ENCODE assay signal across 27 cellular contexts in the genomic region with DNA sequence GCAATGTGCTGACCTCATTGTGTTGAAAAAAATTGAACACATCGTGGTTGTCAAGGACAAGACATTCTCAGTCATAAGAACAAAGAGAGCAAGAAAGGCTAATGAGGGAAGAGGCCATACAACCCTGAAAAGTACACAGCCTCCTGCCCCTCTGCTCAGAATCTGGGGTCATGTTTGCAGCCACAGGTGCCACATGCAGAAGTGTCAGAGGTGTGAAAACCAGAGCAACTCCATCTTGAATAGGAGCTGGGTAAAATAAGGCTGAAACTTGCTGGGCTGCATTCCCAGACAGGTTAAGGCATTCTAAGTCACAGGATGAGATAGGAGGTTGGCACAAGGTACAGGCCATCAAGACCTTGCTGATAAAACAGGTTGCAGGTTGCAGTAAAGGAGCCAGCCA.
A peak's percentile ranks its signal among the peaks of the same experiment; 100 is the strongest.
DNase-seq lines count a peak whose midpoint lies in the region; TF ChIP-seq lines count a peak whose summit lies in the region.
"Had no signal": no experiment of that assay in that cellular context is flagged by ENCODE, and none has a peak within 500 bp of the region (broad histone marks: within the 10 kb centered on the region; RNA-seq: fewer than 3 reads in every experiment).

No MANE protein-coding gene starts in this region.

- H3K56ac ChIP-seq in mesendoderm (ENCODE audit: low read length): peak overlapping the region; percentile 27

- CTCF ChIA-PET in MCF 10A (lab: Yijun Ruan, JAX): interaction anchor here (1.0 to 41.1 kb wide), 8 partner anchors 8 to 183 kb away, joined by 3 to 1242 read pairs (median 46); no protein-coding TSS in a partner anchor

- H3K4me3 Mint-ChIP-seq in MCF 10A (ENCODE audit: unreplicated experiment): no peak overlapping the region
- H3K4me3 Mint-ChIP-seq: activated CD4-positive, alpha-beta T cell treated with anti-CD3 and anti-CD28 coated beads, Interleukin-2, amount 10 ng/mL, durations not matched to agents 7 days and 5 days; activated CD8-positive, alpha-beta memory T cell treated with anti-CD3 and anti-CD28 coated beads, Interleukin-2, amount 10 ng/mL, durations not matched to agents 7 days and 5 days; activated naive CD4-positive, alpha-beta T cell treated with anti-CD3 and anti-CD28 coated beads, Interleukin-2, amount 10 ng/mL, durations not matched to agents 7 days and 5 days; activated T-cell treated with anti-CD3 and anti-CD28 coated beads, Interleukin-2, amount 50 U/mL, for 72 hours; IgD-negative memory B cell; naive thymus-derived CD8-positive, alpha-beta T cell; stimulated activated naive B cell treated with anti-CD40 and anti-IgM and Interleukin-4, amounts not matched to agents 10 μg/mL and 1 μg/mL and 100 μg/mL, for 72 hours; T-helper 1 cell treated with Interleukin-12 subunit alpha and Interleukin-12 subunit beta and Interleukin-4 antibody, amounts not matched to agents 30 μg/mL and 1 μg/mL, for 36 hours had no signal

- H3K4ac ChIP-seq in mesendoderm (ENCODE audit: low read depth, low read length): peak overlapping the region; percentile 77

- peak overlapping the region; percentile 81 for H3K27ac Mint-ChIP-seq in MCF 10A (ENCODE audit: low read depth, unreplicated experiment)
- H3K27ac Mint-ChIP-seq: activated CD4-positive, alpha-beta T cell treated with anti-CD3 and anti-CD28 coated beads, Interleukin-2, amount 10 ng/mL, durations not matched to agents 7 days and 5 days; activated CD8-positive, alpha-beta memory T cell treated with anti-CD3 and anti-CD28 coated beads, Interleukin-2, amount 10 ng/mL, durations not matched to agents 7 days and 5 days; activated naive CD4-positive, alpha-beta T cell treated with anti-CD3 and anti-CD28 coated beads, Interleukin-2, amount 10 ng/mL, durations not matched to agents 7 days and 5 days; activated T-cell treated with anti-CD3 and anti-CD28 coated beads, Interleukin-2, amount 50 U/mL, for 72 hours; IgD-negative memory B cell; naive thymus-derived CD8-positive, alpha-beta T cell; stimulated activated naive B cell treated with anti-CD40 and anti-IgM and Interleukin-4, amounts not matched to agents 10 μg/mL and 1 μg/mL and 100 μg/mL, for 72 hours; T-helper 1 cell treated with Interleukin-12 subunit alpha and Interleukin-12 subunit beta and Interleukin-4 antibody, amounts not matched to agents 30 μg/mL and 1 μg/mL, for 36 hours had no signal

- no peaks in the 10 kb centered on the region for H3K27me3 Mint-ChIP-seq in MCF 10A (ENCODE audit: insufficient read depth, unreplicated experiment)
- H3K27me3 Mint-ChIP-seq: stimulated activated naive B cell treated with anti-CD40 and anti-IgM and Interleukin-4, amounts not matched to agents 10 μg/mL and 1 μg/mL and 100 μg/mL, for 72 hours had no signal

- H3K36me3 ChIP-seq in ACC112 (ENCODE audit: insufficient read depth, low read length) (no peaks in the 10 kb centered on the region), HUES6 (ENCODE audit: control insufficient read depth, insufficient read depth, low read length) (no peaks in the 10 kb centered on the region), mesendoderm (ENCODE audit: control insufficient read depth, insufficient read depth, low read length) (no peaks in the 10 kb centered on the region)
- H3K36me3 ChIP-seq: SJSA1, vagina had no signal

- H2BK120ac ChIP-seq in mesendoderm (ENCODE audit: low read depth, low read length): peak overlapping the region; percentile 100

- peak overlapping the region; percentile 1 for H2BK15ac ChIP-seq in mesendoderm (replicated peaks; ENCODE audit: low read depth)

- no peaks in the 10 kb centered on the region for H3K79me1 ChIP-seq in mesendoderm (ENCODE audit: low read length)

- H3K27ac ChIP-seq in ACC112 (ENCODE audit: low read depth, low read length) (no peak overlapping the region), HUES6 (ENCODE audit: low read depth, low read length) (0 out of 2 replicates have a peak overlapping the region, but pooled peaks have one; percentile 77), mesendoderm (ENCODE audit: low read depth, low read length) (peak overlapping the region; percentile 96)
- H3K27ac ChIP-seq: SJSA1, vagina had no signal

- H2AK5ac ChIP-seq in mesendoderm (ENCODE audit: low read length): peak overlapping the region; percentile 4

- no peaks in the 10 kb centered on the region for H3K27me3 ChIP-seq in ACC112 (ENCODE audit: insufficient read depth, low read length)
- H3K27me3 ChIP-seq in HUES6 (ENCODE audit: control insufficient read depth, insufficient read depth, low read length): no peaks in the 10 kb centered on the region
- H3K27me3 ChIP-seq in mesendoderm (ENCODE audit: insufficient read depth, low read length, poor library complexity): no peaks in the 10 kb centered on the region
- H3K27me3 ChIP-seq: SJSA1, vagina had no signal

- peaks cover 18% of the 10 kb centered on the region for H3K4me1 ChIP-seq in ACC112 (ENCODE audit: control insufficient read depth, insufficient read depth, low read length, unreplicated experiment)
- peaks cover 64% of the 10 kb centered on the region for H3K4me1 ChIP-seq in HUES6 (ENCODE audit: control insufficient read depth, insufficient read depth, low read length)
- peaks cover 14% of the 10 kb centered on the region for H3K4me1 ChIP-seq in mesendoderm (ENCODE audit: control insufficient read depth, low read depth, low read length)

- DNase-seq in MCF 10A (ENCODE audit: unreplicated experiment) (no peak), mesendoderm (no peak), mesenteric fat pad (ENCODE audit: low spot score) (no peak), T1000 (lab: John Stamatoyannopoulos, UW) (no peak)
- no peak for DNase-seq in activated CD4-positive, alpha-beta T cell treated with anti-CD3 and anti-CD28 coated beads, Interleukin-2, amount 50 U/mL, for 48 hours
- no peak for DNase-seq in activated CD4-positive, alpha-beta T cell treated with anti-CD3 and anti-CD28 coated beads for 48 hours
- DNase-seq: ACHN; activated CD4-positive, alpha-beta T cell treated with anti-CD3 and anti-CD28 coated beads, Interleukin-2, amount 10 ng/mL, durations not matched to agents 7 days and 5 days; activated CD8-positive, alpha-beta memory T cell treated with anti-CD3 and anti-CD28 coated beads, Interleukin-2, amount 10 ng/mL, durations not matched to agents 7 days and 5 days; activated naive CD4-positive, alpha-beta T cell treated with anti-CD3 and anti-CD28 coated beads, Interleukin-2, amount 10 ng/mL, durations not matched to agents 7 days and 5 days; activated T-cell treated with anti-CD3 and anti-CD28 coated beads, Interleukin-2, amount 50 U/mL, for 72 hours; caudate nucleus; EL; midbrain; naive thymus-derived CD8-positive, alpha-beta T cell; NCI-H2081 treated with DMSO at 0.1 percent for 48 hours; NCI-H510A; NK-92 treated with Interleukin-12 subunit alpha and Interleukin-12 subunit beta, amount 100 ng/mL, for 24 hours; stimulated activated CD4-positive, alpha-beta T cell treated with anti-CD3 and anti-CD28 coated beads, Interleukin-12 subunit alpha, Interleukin-12 subunit beta, amount 100 ng/mL, for 4 hours; stimulated activated CD4-positive, alpha-beta T cell treated with anti-CD3 and anti-CD28 coated beads, Interleukin-4, amount 100 ng/mL, for 24 hours; stimulated activated naive B cell treated with anti-CD40 and anti-IgM and Interleukin-4, amounts not matched to agents 10 μg/mL and 1 μg/mL and 100 μg/mL, for 72 hours had no signal

- TF ChIP-seq CTCF in MCF 10A (IDR thresholded peaks at IDR 0.05; ENCODE audit: unreplicated experiment): no peak

- H3K4me2 ChIP-seq in mesendoderm (ENCODE audit: low read length): no peak overlapping the region

- H4K8ac ChIP-seq in mesendoderm (ENCODE audit: low read depth, low read length): no peak overlapping the region

- H3K9ac ChIP-seq in HUES6 (ENCODE audit: low read length) (no peak overlapping the region), mesendoderm (ENCODE audit: low read length) (no peak overlapping the region)

- H3K9me3 ChIP-seq in HUES6 (ENCODE audit: control insufficient read depth, insufficient read depth, low read depth, low read length): no peaks in the 10 kb centered on the region
- H3K9me3 ChIP-seq: vagina had no signal

- H3K36me3 Mint-ChIP-seq in MCF 10A (ENCODE audit: insufficient read depth, unreplicated experiment): no peaks in the 10 kb centered on the region
- H3K36me3 Mint-ChIP-seq: activated CD8-positive, alpha-beta memory T cell treated with anti-CD3 and anti-CD28 coated beads, Interleukin-2, amount 10 ng/mL, durations not matched to agents 7 days and 5 days; activated naive CD4-positive, alpha-beta T cell treated with anti-CD3 and anti-CD28 coated beads, Interleukin-2, amount 10 ng/mL, durations not matched to agents 7 days and 5 days; IgD-negative memory B cell; naive thymus-derived CD8-positive, alpha-beta T cell; stimulated activated naive B cell treated with anti-CD40 and anti-IgM and Interleukin-4, amounts not matched to agents 10 μg/mL and 1 μg/mL and 100 μg/mL, for 72 hours had no signal

- H3K4me1 Mint-ChIP-seq in MCF 10A (ENCODE audit: insufficient read depth, unreplicated experiment): peaks cover 59% of the 10 kb centered on the region
- H3K4me1 Mint-ChIP-seq: activated CD4-positive, alpha-beta T cell treated with anti-CD3 and anti-CD28 coated beads, Interleukin-2, amount 10 ng/mL, durations not matched to agents 7 days and 5 days; activated CD8-positive, alpha-beta memory T cell treated with anti-CD3 and anti-CD28 coated beads, Interleukin-2, amount 10 ng/mL, durations not matched to agents 7 days and 5 days; activated naive CD4-positive, alpha-beta T cell treated with anti-CD3 and anti-CD28 coated beads, Interleukin-2, amount 10 ng/mL, durations not matched to agents 7 days and 5 days; IgD-negative memory B cell; naive thymus-derived CD8-positive, alpha-beta T cell; stimulated activated naive B cell treated with anti-CD40 and anti-IgM and Interleukin-4, amounts not matched to agents 10 μg/mL and 1 μg/mL and 100 μg/mL, for 72 hours had no signal

- H3K79me2 ChIP-seq in ACC112 (ENCODE audit: control insufficient read depth, insufficient read depth, low read length, unreplicated experiment) (no peaks in the 10 kb centered on the region), mesendoderm (ENCODE audit: control insufficient read depth, insufficient read depth, low read length) (no peaks in the 10 kb centered on the region)

- intact Hi-C loops in MCF 10A (cut with micrococcal nuclease): no loop called here

- BruUV-seq in MCF 10A (replicated peaks; lab: Mats Ljungman, UMichigan): no TSS peak

- H3K23ac ChIP-seq in mesendoderm (ENCODE audit: low read length): no peak overlapping the region

- H2BK5ac ChIP-seq in mesendoderm (ENCODE audit: low read length): peak overlapping the region; percentile 81

- H3K9me3 Mint-ChIP-seq in MCF 10A (ENCODE audit: unreplicated experiment): no peaks in the 10 kb centered on the region
- H3K9me3 Mint-ChIP-seq: activated CD4-positive, alpha-beta T cell treated with anti-CD3 and anti-CD28 coated beads, Interleukin-2, amount 10 ng/mL, durations not matched to agents 7 days and 5 days; activated naive CD4-positive, alpha-beta T cell treated with anti-CD3 and anti-CD28 coated beads, Interleukin-2, amount 10 ng/mL, durations not matched to agents 7 days and 5 days; activated T-cell treated with anti-CD3 and anti-CD28 coated beads, Interleukin-2, amount 50 U/mL, for 72 hours; naive thymus-derived CD8-positive, alpha-beta T cell; stimulated activated naive B cell treated with anti-CD40 and anti-IgM and Interleukin-4, amounts not matched to agents 10 μg/mL and 1 μg/mL and 100 μg/mL, for 72 hours; T-helper 1 cell treated with Interleukin-12 subunit alpha and Interleukin-12 subunit beta and Interleukin-4 antibody, amounts not matched to agents 30 μg/mL and 1 μg/mL, for 36 hours had no signal

- no CpG with 5 or more reads among the region's 1 CpG for WGBS in mesendoderm (ENCODE audit: extremely low coverage, insufficient coverage, low lambda C conversion rate)

- POLR2A ChIA-PET in MCF 10A (lab: Yijun Ruan, JAX): interaction anchor here (0.7 to 41.8 kb wide), 5 partner anchors 14 to 102 kb away, joined by 3 to 6956 read pairs (median 511); no protein-coding TSS in a partner anchor

- H2AFZ ChIP-seq in ACC112 (ENCODE audit: low read length, unreplicated experiment): peak overlapping the region; percentile 31

- no peak overlapping the region for H4K5ac ChIP-seq in mesendoderm (ENCODE audit: low read length)

- peak overlapping the region; percentile 99 for H3K18ac ChIP-seq in mesendoderm (ENCODE audit: low read length)

- no peak overlapping the region for H3K4me3 ChIP-seq in ACC112 (ENCODE audit: low read depth, low read length)
- no peak overlapping the region for H3K4me3 ChIP-seq in HUES6 (ENCODE audit: low read depth, low read length)
- H3K4me3 ChIP-seq in mesendoderm (ENCODE audit: low read length): no peak overlapping the region
- H3K4me3 ChIP-seq: SJSA1 had no signal
